Comparison of ENCODE assay signal across 10 cellular contexts in genomic region chr1:68049941-68050878, GRCh38. TPM values are rescaled to one million over a fixed set of nuclear protein-coding genes. Genes with fewer than 3 reads are reported as not detected.
DNase-seq lines count a peak whose midpoint lies in the region; ATAC-seq, FAIRE-seq and TF ChIP-seq lines count a peak whose summit lies in the region.
"Had no signal": no experiment of that assay in that cellular context is flagged by ENCODE, and none has a peak within 500 bp of the region (broad histone marks: within the 10 kb centered on the region; RNA-seq: fewer than 3 reads in every experiment).

Gene DIRAS3 (minus strand): TSS chr1:68050627. CDS start chr1:68047297, 3,330 bp downstream.

- H3K27ac ChIP-seq in mammary epithelial cell (ENCODE audit: insufficient read depth, low read depth, low read length) (no peak within 1 kb of the TSS), kidney (ENCODE audit: low read depth in 2 of 2, low read length in 2 of 2) (peak within 1 kb of the TSS in 1 of 2 donors; percentile 3), stomach smooth muscle (ENCODE audit: low read length) (no peak within 1 kb of the TSS)

- no peak for FAIRE-seq in kidney (lab: Jason Lieb, UNC)

- peaks cover 8% of the 10 kb centered on the region for H3K27me3 Mint-ChIP-seq in activated CD4-positive, alpha-beta memory T cell treated with anti-CD3 and anti-CD28 coated beads for 36 hours

- H2AFZ ChIP-seq in mammary epithelial cell (ENCODE audit: low read depth, low read length), result peak within 1 kb of the TSS; percentile 86

- H3K79me2 ChIP-seq in mammary epithelial cell (ENCODE audit: insufficient read depth, low read length), result no peaks in the 10 kb centered on the region

- H3K4me1 Mint-ChIP-seq in activated CD4-positive, alpha-beta memory T cell treated with anti-CD3 and anti-CD28 coated beads for 36 hours (ENCODE audit: low read depth), result no peaks in the 10 kb centered on the region

- H3K36me3 Mint-ChIP-seq in activated CD4-positive, alpha-beta memory T cell treated with anti-CD3 and anti-CD28 coated beads for 36 hours, result no peaks in the 10 kb centered on the region
- H3K36me3 Mint-ChIP-seq: naive B cell had no signal

- H3K9ac ChIP-seq in mammary epithelial cell (ENCODE audit: insufficient read depth, low read length) (peak within 1 kb of the TSS; percentile 36), kidney (ENCODE audit: low read length in 2 of 2) (peak within 1 kb of the TSS in 1 of 2 donors; percentile 61), stomach smooth muscle (ENCODE audit: low read length in 2 of 2) (peak within 1 kb of the TSS; percentile 5 to 39)

- ATAC-seq in GM19395 (IDR thresholded peaks at IDR 0.05; ENCODE audit: unreplicated experiment) (no peak), HG02798 (IDR thresholded peaks at IDR 0.05; ENCODE audit: poor library complexity, unreplicated experiment) (no peak)

- in situ Hi-C loops in mammary epithelial cell (cut with MboI; ENCODE audit: low sequenced_read_pairs in 2 of 2), result no loop called here

- H3K36me3 ChIP-seq in MG63 (no peaks in the 10 kb centered on the region), mammary epithelial cell (ENCODE audit: insufficient read depth, low read length) (no peaks in the 10 kb centered on the region), kidney (ENCODE audit: control insufficient read depth in 1 of 2, insufficient read depth in 2 of 2, low read length in 2 of 2) (no peaks in the 10 kb centered on the region), stomach smooth muscle (ENCODE audit: control insufficient read depth in 2 of 2, insufficient read depth in 2 of 2, low read length in 2 of 2) (peaks cover 0 to 3% of the 10 kb centered on the region in 2 donors)

- WGBS in mammary epithelial cell (ENCODE audit: low coverage, missing lambda C conversion rate), result 2% methylated on average over 35 of the region's 45 CpGs

- TF ChIP-seq CTCF in mammary epithelial cell (conservative IDR thresholded peaks at IDR 0.05 in 1 of 2, IDR thresholded peaks at IDR 0.05 in 1 of 2; ENCODE audit: extremely low read depth in 1 of 2, insufficient read depth in 1 of 2, low read depth in 1 of 2, low read length in 2 of 2) (no peak), kidney (IDR thresholded peaks at IDR 0.05; ENCODE audit: borderline replicate concordance, extremely low read depth, insufficient read depth) (no peak)

- intact Hi-C loops in mammary epithelial cell (cut with micrococcal nuclease) (loop anchor here (2.0 kb wide), 1 partner anchor 515 kb away; no protein-coding TSS in a partner anchor), kidney (cut with DNase I) (no loop called here)
- intact Hi-C loops in activated CD4-positive, alpha-beta memory T cell treated with anti-CD3 and anti-CD28 coated beads for 36 hours (cut with micrococcal nuclease), result no loop called here

- POLR2A ChIA-PET in activated CD4-positive, alpha-beta memory T cell treated with anti-CD3 and anti-CD28 coated beads for 36 hours (lab: Charles Lee), result no interaction called here

- peak within 1 kb of the TSS; percentile 35 for H3K4me3 ChIP-seq in MG63
- peak within 1 kb of the TSS; percentile 57 to 63 (median 57) for H3K4me3 ChIP-seq in mammary epithelial cell (replicated peaks in 1 of 3; ENCODE audit: insufficient read depth in 1 of 3, low read depth in 2 of 3, low read length in 3 of 3)
- peak within 1 kb of the TSS; percentile 69 to 71 for H3K4me3 ChIP-seq in kidney (ENCODE audit: low read length in 2 of 2)
- H3K4me3 ChIP-seq in stomach smooth muscle (ENCODE audit: low read length in 2 of 2), result peak within 1 kb of the TSS; percentile 62 to 70

- H3K4me1 ChIP-seq in mammary epithelial cell (ENCODE audit: insufficient read depth, low read length), result peaks cover 11% of the 10 kb centered on the region
- H3K4me1 ChIP-seq in kidney (ENCODE audit: control insufficient read depth in 1 of 2, insufficient read depth in 1 of 2, low read depth in 1 of 2, low read length in 2 of 2), result no peaks in the 10 kb centered on the region
- no peaks in the 10 kb centered on the region for H3K4me1 ChIP-seq in stomach smooth muscle (ENCODE audit: control insufficient read depth, insufficient read depth, low read length)

- no peak within 1 kb of the TSS for H3K4me3 Mint-ChIP-seq in activated CD4-positive, alpha-beta memory T cell treated with anti-CD3 and anti-CD28 coated beads for 36 hours

- H3K27me3 ChIP-seq in MG63 (no peaks in the 10 kb centered on the region), mammary epithelial cell (ENCODE audit: insufficient read depth, low read length) (no peaks in the 10 kb centered on the region), stomach smooth muscle (ENCODE audit: control insufficient read depth in 1 of 2, insufficient read depth in 2 of 2, low read length in 2 of 2) (no peaks in the 10 kb centered on the region)

- CTCF ChIA-PET in mammary epithelial cell (lab: Charles Lee; ENCODE audit: low non-redundant PET), result no interaction called here
- CTCF ChIA-PET in activated CD4-positive, alpha-beta memory T cell treated with anti-CD3 and anti-CD28 coated beads for 36 hours (lab: Charles Lee), result no interaction called here

- DNase-seq in MG63 (peak; percentile 17), mammary epithelial cell (peak; percentile 46), kidney (peak; percentile 66)
- no peak for DNase-seq in activated CD8-positive, alpha-beta memory T cell treated with anti-CD3 and anti-CD28 coated beads, Interleukin-2, amount 50 U/mL, for 4 hours
- DNase-seq in activated CD4-positive, alpha-beta memory T cell treated with anti-CD3 and anti-CD28 coated beads for 36 hours, result no peak
- DNase-seq: naive B cell had no signal

- BruUV-seq in mammary epithelial cell (replicated peaks; lab: Mats Ljungman, UMichigan), result no TSS peak

- no peak within 1 kb of the TSS for H3K27ac Mint-ChIP-seq in activated CD4-positive, alpha-beta memory T cell treated with anti-CD3 and anti-CD28 coated beads for 36 hours
- H3K27ac Mint-ChIP-seq: naive B cell had no signal

- no peaks in the 10 kb centered on the region for H3K9me3 Mint-ChIP-seq in activated CD4-positive, alpha-beta memory T cell treated with anti-CD3 and anti-CD28 coated beads for 36 hours

- no peaks in the 10 kb centered on the region for H3K9me3 ChIP-seq in MG63
- H3K9me3 ChIP-seq in mammary epithelial cell (replicated peaks; ENCODE audit: insufficient read depth, low read length), result no peaks in the 10 kb centered on the region
- H3K9me3 ChIP-seq in kidney (ENCODE audit: control insufficient read depth in 1 of 2, low read length in 2 of 2), result no peaks in the 10 kb centered on the region
- no peaks in the 10 kb centered on the region for H3K9me3 ChIP-seq in stomach smooth muscle (ENCODE audit: control insufficient read depth in 2 of 2, low read length in 2 of 2)

- dilution Hi-C loops in mammary epithelial cell (cut with HindIII; ENCODE audit: low sequenced_read_pairs), result no loop called here

- no peaks in the 10 kb centered on the region for H4K20me1 ChIP-seq in mammary epithelial cell (ENCODE audit: insufficient read depth, low read length)

- H3K4me2 ChIP-seq in mammary epithelial cell (ENCODE audit: insufficient read depth, low read depth, low read length), result peak within 1 kb of the TSS; percentile 95

RNA-seq across cellular contexts. Expression of gene DIRAS3, which starts in this region (rescaled TPM):
- total RNA-seq in MG63 (2014; rRNA removed; shearing (Covaris generic); ENCODE audit: low replicate concordance), result not detected in 2 replicates
- total RNA-seq in mammary epithelial cell (under 1 TPM in 1 of 2 donors, not detected in 1; 0.33 TPM), kidney (8.8 TPM)
- polyA plus RNA-seq in mammary epithelial cell (1.6 TPM), kidney (ENCODE audit: insufficient read depth, low read depth, low replicate concordance) (13.2 TPM)
- 1.4 TPM for polyA minus RNA-seq in mammary epithelial cell
- total RNA-seq in activated CD4-positive, alpha-beta memory T cell treated with anti-CD3 and anti-CD28 coated beads for 36 hours, result not detected
- total RNA-seq: T-helper 2 cell treated with Interferon-gamma antibody and Interleukin-4, amounts not matched to agents 100 ng/mL and 5 ng/mL, for 36 hours had no signal

Comparison
In these comparisons a context has a peak if more than half of its experiments do, and no peak if none do; other contexts are left out.
1. Peak in DNase-seq and H3K4me3 ChIP-seq in MG63; RNA of the gene not detected or under 1 TPM.
2. DNase-seq: peak in mammary epithelial cell (single experiment) and kidney (single experiment); none in activated CD8-positive, alpha-beta memory T cell treated with anti-CD3 and anti-CD28 coated beads, Interleukin-2, amount 50 U/mL, for 4 hours (single experiment) and activated CD4-positive, alpha-beta memory T cell treated with anti-CD3 and anti-CD28 coated beads for 36 hours (single experiment).
3. Peak in every context shown above with its lines, with median percentiles within 50 percentile points of each other: H3K4me3 ChIP-seq.